ENCODE assay signal across 15 cellular contexts in genomic region chr15:77738441-77739437, GRCh38.
DNase-seq lines count a peak whose midpoint lies in the region; ATAC-seq and TF ChIP-seq lines count a peak whose summit lies in the region.
"Had no signal": no experiment of that assay in that cellular context is flagged by ENCODE, and none has a peak within 500 bp of the region (broad histone marks: within the 10 kb centered on the region; RNA-seq: fewer than 3 reads in every experiment).

No MANE protein-coding gene starts in this region.

- no peak overlapping the region for H3K27ac Mint-ChIP-seq in CD8-positive, alpha-beta memory T cell
- no peak overlapping the region for H3K27ac Mint-ChIP-seq in T-helper 17 cell
- H3K27ac Mint-ChIP-seq: activated naive CD8-positive, alpha-beta T cell treated with anti-CD3 and anti-CD28 coated beads, Interleukin-2, amount 10 ng/mL, durations not matched to agents 7 days and 5 days had no signal

- peaks cover 18 to 50% of the 10 kb centered on the region in 2 donors for H3K27me3 Mint-ChIP-seq in CD8-positive, alpha-beta memory T cell
- H3K27me3 Mint-ChIP-seq in T-helper 17 cell = peaks cover 64% of the 10 kb centered on the region

- H3K4me3 Mint-ChIP-seq in CD8-positive, alpha-beta memory T cell = no peak overlapping the region
- H3K4me3 Mint-ChIP-seq in T-helper 17 cell = no peak overlapping the region
- H3K4me3 Mint-ChIP-seq: activated naive CD8-positive, alpha-beta T cell treated with anti-CD3 and anti-CD28 coated beads, Interleukin-2, amount 10 ng/mL, durations not matched to agents 7 days and 5 days had no signal

- intact Hi-C loops in dorsolateral prefrontal cortex (cut with DNase I) = no loop called here

- no peak for TF ChIP-seq CTCF in dorsolateral prefrontal cortex (IDR thresholded peaks at IDR 0.05 in 54 of 56, conservative IDR thresholded peaks at IDR 0.05 in 2 of 56; ENCODE audit: low read depth in 1 of 56, partially characterized antibody in 56 of 56)

- peak overlapping the region; percentile 67 for H3K27ac ChIP-seq in CD8-positive, alpha-beta memory T cell (ENCODE audit: low read depth, low read length)
- peak overlapping the region in 31 of 59 donors; percentile 2 to 83 (median 46) for H3K27ac ChIP-seq in dorsolateral prefrontal cortex
- H3K27ac ChIP-seq: tibial nerve had no signal

- H3K4me1 ChIP-seq in CD8-positive, alpha-beta memory T cell (ENCODE audit: insufficient read depth, low read length) = no peaks in the 10 kb centered on the region
- H3K4me1 ChIP-seq: tibial nerve had no signal

- H3K4me1 Mint-ChIP-seq in CD8-positive, alpha-beta memory T cell = no peaks in the 10 kb centered on the region
- peaks cover 2% of the 10 kb centered on the region for H3K4me1 Mint-ChIP-seq in T-helper 17 cell
- H3K4me1 Mint-ChIP-seq: activated naive CD8-positive, alpha-beta T cell treated with anti-CD3 and anti-CD28 coated beads, Interleukin-2, amount 10 ng/mL, durations not matched to agents 7 days and 5 days had no signal

- no peak for DNase-seq in CD8-positive, alpha-beta memory T cell
- DNase-seq in NCI-H1105 (lab: John Stamatoyannopoulos, UW) (peak; percentile 86), NCI-H345 treated with DMSO at 0.1 percent for 48 hours (lab: John Stamatoyannopoulos, UW; ENCODE audit: unreplicated experiment) (peak; percentile 87), dorsolateral prefrontal cortex (peak in 4 of 10 donors; percentile 36 to 57 (median 52)), AG08396 (ENCODE audit: low spot score) (no peak), T-helper 17 cell (no peak)
- DNase-seq: activated CD4-positive, alpha-beta T cell treated with anti-CD3 and anti-CD28 coated beads for 1 hour; activated naive CD8-positive, alpha-beta T cell treated with anti-CD3 and anti-CD28 coated beads, Interleukin-2, amount 10 ng/mL, durations not matched to agents 7 days and 5 days; kidney glomerular epithelial cell; right cardiac atrium; stimulated activated CD4-positive, alpha-beta T cell treated with anti-CD3 and anti-CD28 coated beads, Interleukin-2, amount 100 ng/mL, for 48 hours had no signal

- POLR2A ChIA-PET in CD8-positive, alpha-beta memory T cell (lab: Charles Lee) = no interaction called here

- no peaks in the 10 kb centered on the region for H3K36me3 ChIP-seq in CD8-positive, alpha-beta memory T cell (ENCODE audit: insufficient read depth, low read length)
- H3K36me3 ChIP-seq: tibial nerve had no signal

- no peaks in the 10 kb centered on the region for H3K9me3 ChIP-seq in CD8-positive, alpha-beta memory T cell (ENCODE audit: low read length)
- H3K9me3 ChIP-seq in T-helper 17 cell (ENCODE audit: control insufficient read depth, low read length, poor library complexity, severe bottlenecking) = no peaks in the 10 kb centered on the region
- H3K9me3 ChIP-seq: tibial nerve had no signal

- H3K36me3 Mint-ChIP-seq in CD8-positive, alpha-beta memory T cell = no peaks in the 10 kb centered on the region
- H3K36me3 Mint-ChIP-seq in T-helper 17 cell (ENCODE audit: low read depth) = peaks cover 7% of the 10 kb centered on the region
- H3K36me3 Mint-ChIP-seq: activated naive CD8-positive, alpha-beta T cell treated with anti-CD3 and anti-CD28 coated beads, Interleukin-2, amount 10 ng/mL, durations not matched to agents 7 days and 5 days had no signal

- no peaks in the 10 kb centered on the region for H3K9me3 Mint-ChIP-seq in CD8-positive, alpha-beta memory T cell
- H3K9me3 Mint-ChIP-seq: activated naive CD8-positive, alpha-beta T cell treated with anti-CD3 and anti-CD28 coated beads, Interleukin-2, amount 10 ng/mL, durations not matched to agents 7 days and 5 days had no signal

- no peak for ATAC-seq in GM19023 (IDR thresholded peaks at IDR 0.05; ENCODE audit: unreplicated experiment)
- no peak for ATAC-seq in HG02870 (IDR thresholded peaks at IDR 0.05; ENCODE audit: unreplicated experiment)
- ATAC-seq in T-helper 17 cell = no peak
- ATAC-seq: Panc1, right cardiac atrium had no signal

- no peak overlapping the region for H3K4me3 ChIP-seq in CD8-positive, alpha-beta memory T cell (ENCODE audit: low read length)
- peak overlapping the region in 5 of 59 donors; percentile 4 to 36 (median 9) for H3K4me3 ChIP-seq in dorsolateral prefrontal cortex
- H3K4me3 ChIP-seq: tibial nerve had no signal

- CTCF ChIA-PET in CD8-positive, alpha-beta memory T cell (lab: Charles Lee) = no interaction called here

- no peaks in the 10 kb centered on the region for H3K27me3 ChIP-seq in CD8-positive, alpha-beta memory T cell (ENCODE audit: insufficient read depth, low read length, poor library complexity, severe bottlenecking)
- no peaks in the 10 kb centered on the region for H3K27me3 ChIP-seq in dorsolateral prefrontal cortex

Comparison
In these comparisons a context has a peak if more than half of its experiments do, and no peak if none do; other contexts are left out.
1. DNase-seq: peak in NCI-H1105 (single experiment) and NCI-H345 treated with DMSO at 0.1 percent for 48 hours (single experiment); none in CD8-positive, alpha-beta memory T cell (0 of 5), AG08396 (single experiment) and T-helper 17 cell (0 of 3).